ENCODE assay signal across 10 cellular contexts in the genomic region with DNA sequence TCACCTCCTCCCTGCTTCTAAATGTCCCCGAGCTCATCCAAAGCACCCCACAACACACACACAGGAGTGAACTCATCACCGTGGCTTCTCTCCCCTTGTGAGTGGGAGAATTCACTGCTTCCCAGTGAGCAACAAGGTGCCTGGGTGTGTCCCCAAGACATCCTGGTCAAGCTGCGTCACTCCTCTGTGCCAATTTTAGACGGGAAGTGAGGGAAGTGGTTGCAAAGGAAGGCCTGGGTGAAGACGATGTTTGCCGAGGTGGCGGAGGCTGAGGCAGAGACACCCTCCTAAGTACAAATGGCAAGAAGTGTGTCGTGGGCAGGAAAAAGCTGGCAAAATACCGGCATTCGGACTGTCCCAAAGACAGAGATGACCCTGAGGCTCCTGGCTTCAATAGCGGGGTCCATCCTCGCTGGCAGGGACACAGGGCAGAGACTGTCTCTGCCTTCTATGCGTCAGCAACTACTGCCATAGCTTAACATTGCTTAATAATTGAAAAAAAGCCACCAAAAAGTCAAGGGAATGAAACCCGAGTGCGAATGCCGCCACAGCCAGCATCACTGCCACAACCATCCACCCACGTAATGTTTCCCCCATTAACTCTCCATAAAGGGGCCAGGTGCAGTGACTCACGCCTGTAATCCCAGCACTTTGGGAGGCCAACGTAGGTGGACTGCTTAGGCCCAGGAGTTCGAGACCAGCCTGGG.
A peak's percentile ranks its signal among the peaks of the same experiment; 100 is the strongest.
DNase-seq lines count a peak whose midpoint lies in the region; ATAC-seq, FAIRE-seq and TF ChIP-seq lines count a peak whose summit lies in the region.
"Had no signal": no experiment of that assay in that cellular context is flagged by ENCODE, and none has a peak within 500 bp of the region (broad histone marks: within the 10 kb centered on the region; RNA-seq: fewer than 3 reads in every experiment).

No MANE protein-coding gene starts in this region.

- H2BK12ac ChIP-seq in H1 (ENCODE audit: low read depth, low read length) = no peak overlapping the region

- H3K79me1 ChIP-seq in H1 (ENCODE audit: low read depth, low read length) = peaks cover 14% of the 10 kb centered on the region

- H3K9ac ChIP-seq in PC-3 (ENCODE audit: low read length) = peak overlapping the region; percentile 26
- H3K9ac ChIP-seq in H1 (replicated peaks in 1 of 4; ENCODE audit: extremely low read depth in 1 of 4, low read depth in 3 of 4, low read length in 3 of 4) = no peak overlapping the region

- no peaks in the 10 kb centered on the region for H3K27me3 Mint-ChIP-seq in nephron progenitor cell (ENCODE audit: low read depth, poor library complexity)
- no peaks in the 10 kb centered on the region for H3K27me3 Mint-ChIP-seq in activated CD4-positive, alpha-beta memory T cell treated with anti-CD3 and anti-CD28 coated beads, Interleukin-2, amount 10 ng/mL, durations not matched to agents 7 days and 5 days

- H3K4ac ChIP-seq in H1 (replicated peaks; ENCODE audit: insufficient read length, low read depth, low read length) = no peak overlapping the region

- H3K4me2 ChIP-seq in PC-3 (ENCODE audit: low read length) = peak overlapping the region; percentile 30
- H3K4me2 ChIP-seq in H1 (ENCODE audit: insufficient read depth in 1 of 2, low read depth in 2 of 2, low read length in 2 of 2) = no peak overlapping the region

- H3K79me2 ChIP-seq in PC-3 (ENCODE audit: low read length) (peaks cover 63% of the 10 kb centered on the region), H1 (ENCODE audit: control insufficient read depth in 1 of 2, insufficient read depth in 2 of 2, low read length in 2 of 2) (peaks cover 0 to 55% of the 10 kb centered on the region in 2 experiments; a peak in 2 of 4 replicates)

- TF ChIP-seq CTCF in AG04450 (IDR thresholded peaks at IDR 0.05; ENCODE audit: low read depth, low read length) = no peak
- TF ChIP-seq CTCF in PC-3 (conservative IDR thresholded peaks at IDR 0.05; ENCODE audit: low read depth, low read length) = no peak
- TF ChIP-seq CTCF in H1 (IDR thresholded peaks at IDR 0.05; ENCODE audit: control extremely low read depth in 1 of 3, insufficient read depth in 1 of 3, low read depth in 1 of 3, low read length in 3 of 3) = no peak
- no peak for TF ChIP-seq CTCF in nephron progenitor cell (IDR thresholded peaks at IDR 0.05)

- H2AK5ac ChIP-seq in H1 (ENCODE audit: low read depth, low read length) = no peak overlapping the region

- H3K27me3 ChIP-seq in AG04450 (ENCODE audit: control insufficient read depth, insufficient read depth, low read length) (no peaks in the 10 kb centered on the region), PC-3 (ENCODE audit: low read length) (no peaks in the 10 kb centered on the region), H1 (replicated peaks in 1 of 4; ENCODE audit: control insufficient read depth in 3 of 4, extremely low read depth in 1 of 4, insufficient read depth in 3 of 4, low read length in 3 of 4) (no peaks in the 10 kb centered on the region), HAP-1 (ENCODE audit: low read depth) (no peaks in the 10 kb centered on the region)

- no peak for TF ChIP-seq EP300 in H1 (IDR thresholded peaks at IDR 0.05; ENCODE audit: borderline replicate concordance in 1 of 2, low read depth in 2 of 2, low read length in 2 of 2)

- TF ChIP-seq POLR2A in H1 (IDR thresholded peaks at IDR 0.05; ENCODE audit: control extremely low read depth in 1 of 2, low read depth in 2 of 2, low read length in 2 of 2) = no peak

- H3K4me1 Mint-ChIP-seq in nephron progenitor cell = peaks cover 68% of the 10 kb centered on the region
- no peaks in the 10 kb centered on the region for H3K4me1 Mint-ChIP-seq in activated CD4-positive, alpha-beta memory T cell treated with anti-CD3 and anti-CD28 coated beads, Interleukin-2, amount 10 ng/mL, durations not matched to agents 7 days and 5 days

- H4K8ac ChIP-seq in H1 (ENCODE audit: extremely low read depth, insufficient read depth, low read length) = peak overlapping the region; percentile 40; the same call in 1 of the 2 replicates

- no peak overlapping the region for H2BK15ac ChIP-seq in H1 (ENCODE audit: low read length)

- no peak overlapping the region for H4K5ac ChIP-seq in H1 (ENCODE audit: insufficient read length, low read depth, low read length)

- H3K4me1 ChIP-seq in PC-3 (ENCODE audit: insufficient read depth, low read length) (peaks cover 47% of the 10 kb centered on the region), H1 (replicated peaks in 1 of 4; ENCODE audit: control insufficient read depth in 3 of 4, insufficient read depth in 4 of 4, low read length in 3 of 4) (no peaks in the 10 kb centered on the region), HAP-1 (no peaks in the 10 kb centered on the region)

- no peak overlapping the region for H3K4me3 ChIP-seq in AG04450 (ENCODE audit: low read depth, low read length)
- no peak overlapping the region for H3K4me3 ChIP-seq in PC-3 (ENCODE audit: low read length)
- no peak overlapping the region for H3K4me3 ChIP-seq in H1 (ENCODE audit: extremely low read depth in 1 of 4, insufficient read depth in 2 of 4, low read depth in 3 of 4, low read length in 4 of 4)
- no peak overlapping the region for H3K4me3 ChIP-seq in HAP-1

- H3K9me3 ChIP-seq in AG04450 (ENCODE audit: control insufficient read depth, insufficient read depth, low read length) = no peaks in the 10 kb centered on the region
- no peaks in the 10 kb centered on the region for H3K9me3 ChIP-seq in PC-3 (ENCODE audit: low read length)
- H3K9me3 ChIP-seq in H1 (ENCODE audit: insufficient read depth in 2 of 2, low read depth in 1 of 2, low read length in 1 of 2) = no peaks in the 10 kb centered on the region
- H3K9me3 ChIP-seq in HAP-1 = no peaks in the 10 kb centered on the region

- no peaks in the 10 kb centered on the region for H3K9me2 ChIP-seq in PC-3 (replicated peaks; ENCODE audit: low read length)

- peak overlapping the region; percentile 21 for H3K27ac ChIP-seq in AG04450 (ENCODE audit: low read depth, low read length)
- peak overlapping the region; percentile 99 for H3K27ac ChIP-seq in PC-3 (ENCODE audit: low read length)
- no peak overlapping the region for H3K27ac ChIP-seq in H1 (ENCODE audit: low read depth, low read length)

- no peak overlapping the region for H3K14ac ChIP-seq in H1 (ENCODE audit: insufficient read length)

- in situ Hi-C loops in HAP-1 (cut with MboI; ENCODE audit: low sequenced_read_pairs) = no loop called here

- H3K36me3 ChIP-seq in PC-3 (ENCODE audit: low read depth, low read length) (peaks cover 10% of the 10 kb centered on the region; the same call in 1 of the 2 replicates), H1 (ENCODE audit: control insufficient read depth in 2 of 4, insufficient read depth in 4 of 4, low read length in 3 of 4) (peaks cover 0 to 3% (median 0%) of the 10 kb centered on the region in 4 experiments; a peak in 3 of 8 replicates), HAP-1 (replicated peaks) (no peaks in the 10 kb centered on the region; the same call in 1 of the 2 replicates)

- H3K27ac Mint-ChIP-seq in nephron progenitor cell = peak overlapping the region; percentile 95
- no peak overlapping the region for H3K27ac Mint-ChIP-seq in activated CD4-positive, alpha-beta memory T cell treated with anti-CD3 and anti-CD28 coated beads, Interleukin-2, amount 10 ng/mL, durations not matched to agents 7 days and 5 days

- peak overlapping the region; percentile 44 for H3K4me3 Mint-ChIP-seq in nephron progenitor cell
- H3K4me3 Mint-ChIP-seq in activated CD4-positive, alpha-beta memory T cell treated with anti-CD3 and anti-CD28 coated beads, Interleukin-2, amount 10 ng/mL, durations not matched to agents 7 days and 5 days = no peak overlapping the region

- DNase-seq in AG04450 (ENCODE audit: low read depth, low spot score) (no peak), PC-3 (peak; percentile 69), H1 (ENCODE audit: low read depth in 1 of 2, low spot score in 2 of 2) (no peak), nephron progenitor cell (no peak), HAP-1 (ENCODE audit: low spot score in 2 of 2) (no peak), DMS 273 treated with DMSO at 0.1 percent for 48 hours (lab: John Stamatoyannopoulos, UW) (no peak)
- no peak for DNase-seq in activated CD4-positive, alpha-beta memory T cell treated with anti-CD3 and anti-CD28 coated beads, Interleukin-2, amount 10 ng/mL, durations not matched to agents 7 days and 5 days
- DNase-seq: C1 segment of cervical spinal cord, T-helper 1 cell had no signal

- H3K23me2 ChIP-seq in H1 (ENCODE audit: low read depth, low read length) = no peaks in the 10 kb centered on the region; the same call in 1 of the 2 replicates

- no peak overlapping the region for H3K18ac ChIP-seq in H1 (ENCODE audit: extremely low read depth, low read length)

- H3K56ac ChIP-seq in H1 (replicated peaks; ENCODE audit: insufficient read length, low read depth, low read length) = no peak overlapping the region

- POLR2A ChIA-PET in AG04450 (lab: Yijun Ruan, JAX) (interaction anchor here (0.5 to 1.1 kb wide), 2 partner anchors 29 to 70 kb away, joined by 3 read pairs; no protein-coding TSS in a partner anchor), PC-3 (lab: Charles Lee; ENCODE audit: unreplicated experiment) (interaction anchor here (0.5 kb wide), 1 partner anchor 37 kb away, joined by 3 read pairs; no protein-coding TSS in a partner anchor), H1 (lab: Charles Lee; ENCODE audit: partially characterized antibody) (interaction anchor here (0.6 kb wide), 1 partner anchor 245 kb away, joined by 5 read pairs; no protein-coding TSS in a partner anchor)
- POLR2A ChIA-PET in activated CD4-positive, alpha-beta memory T cell treated with anti-CD3 and anti-CD28 coated beads, Interleukin-2, amount 10 ng/mL, durations not matched to agents 7 days and 5 days (lab: Charles Lee) = no interaction called here

- intact Hi-C loops in PC-3 (cut with micrococcal nuclease) = no loop called here

- H4K91ac ChIP-seq in H1 (replicated peaks; ENCODE audit: insufficient read length, low read length) = no peak overlapping the region

- BruUV-seq in PC-3 (replicated peaks; lab: Mats Ljungman, UMichigan) = no TSS peak

- 88% methylated on average over 20 of the region's 20 CpGs; no CpG with 5 or more reads in 1 of the 2 experiments for WGBS in H1 (ENCODE audit: extremely low coverage in 1 of 2, insufficient coverage in 1 of 2, insufficient read length in 1 of 2, insufficient replicate concordance in 2 of 2, low coverage in 1 of 2, low lambda C conversion rate in 2 of 2, missing lambda C conversion rate in 1 of 2), 2 experiments

- H3K9me3 Mint-ChIP-seq in nephron progenitor cell = no peaks in the 10 kb centered on the region
- no peaks in the 10 kb centered on the region for H3K9me3 Mint-ChIP-seq in activated CD4-positive, alpha-beta memory T cell treated with anti-CD3 and anti-CD28 coated beads, Interleukin-2, amount 10 ng/mL, durations not matched to agents 7 days and 5 days

- no peak for TF ChIP-seq RAD21 in H1 (IDR thresholded peaks at IDR 0.05 in 1 of 2, conservative IDR thresholded peaks at IDR 0.05 in 1 of 2; ENCODE audit: low read depth in 2 of 2, low read length in 2 of 2)

- 0 out of 2 replicates have a peak, but pooled peaks cover 7% of the 10 kb centered on the region for H4K20me1 ChIP-seq in PC-3 (ENCODE audit: low read length)
- H4K20me1 ChIP-seq in H1 (replicated peaks in 1 of 2; ENCODE audit: control insufficient read depth in 1 of 2, insufficient read depth in 2 of 2, low read length in 2 of 2) = peaks cover 10 to 25% of the 10 kb centered on the region in 2 experiments

- H3K23ac ChIP-seq in H1 (ENCODE audit: insufficient read length) = no peak overlapping the region

- peaks cover 6% of the 10 kb centered on the region for H3F3A ChIP-seq in PC-3 (ENCODE audit: low read length, unreplicated experiment)

- H2BK20ac ChIP-seq in H1 (ENCODE audit: low read length) = no peak overlapping the region

- H2BK5ac ChIP-seq in H1 (ENCODE audit: low read depth, low read length) = no peak overlapping the region

- H2BK120ac ChIP-seq in H1 (replicated peaks; ENCODE audit: low read depth, low read length) = no peak overlapping the region

- H2AFZ ChIP-seq in PC-3 (ENCODE audit: low read length) = no peak overlapping the region
- H2AFZ ChIP-seq in H1 (ENCODE audit: low read length) = no peak overlapping the region

- ATAC-seq in PC-3 = peak; percentile 15
- no peak for ATAC-seq in GM18519 (IDR thresholded peaks at IDR 0.05; ENCODE audit: low FRiP score, unreplicated experiment)

- CTCF ChIA-PET in AG04450 (lab: Charles Lee) = interaction anchor here (0.6 to 1.8 kb wide), 3 partner anchors 20 to 192 kb away, joined by 4 to 5 read pairs (median 4); no protein-coding TSS in a partner anchor
- CTCF ChIA-PET in PC-3 (lab: Charles Lee) = no interaction called here
- CTCF ChIA-PET in H1 (lab: Charles Lee; ENCODE audit: partially characterized antibody) = interaction anchor here (0.5 to 1.3 kb wide), 2 partner anchors 14 to 191 kb away, joined by 3 to 7 read pairs; no protein-coding TSS in a partner anchor
- CTCF ChIA-PET in activated CD4-positive, alpha-beta memory T cell treated with anti-CD3 and anti-CD28 coated beads, Interleukin-2, amount 10 ng/mL, durations not matched to agents 7 days and 5 days (lab: Charles Lee) = no interaction called here

- FAIRE-seq in H1 (lab: Jason Lieb, UNC) = no peak

- H3K36me3 Mint-ChIP-seq in nephron progenitor cell (ENCODE audit: low read depth) = peaks cover 70% of the 10 kb centered on the region
- H3K36me3 Mint-ChIP-seq in activated CD4-positive, alpha-beta memory T cell treated with anti-CD3 and anti-CD28 coated beads, Interleukin-2, amount 10 ng/mL, durations not matched to agents 7 days and 5 days (ENCODE audit: low read depth) = peaks cover 16% of the 10 kb centered on the region

Comparison
In these comparisons a context has a peak if more than half of its experiments do, and no peak if none do; other contexts are left out.
1. CTCF ChIA-PET loops: an anchor here in AG04450 (0.6 to 1.8 kb wide) and H1 (0.5 to 1.3 kb wide); none called in PC-3 and activated CD4-positive, alpha-beta memory T cell treated with anti-CD3 and anti-CD28 coated beads, Interleukin-2, amount 10 ng/mL, durations not matched to agents 7 days and 5 days.